In genomic region chr13:75417006-75417384, GRCh38 we compare ENCODE assay signal across 11 cellular contexts.
DNase-seq lines count a peak whose midpoint lies in the region; ATAC-seq and TF ChIP-seq lines count a peak whose summit lies in the region.
"Had no signal": no experiment of that assay in that cellular context is flagged by ENCODE, and none has a peak within 500 bp of the region (broad histone marks: within the 10 kb centered on the region; RNA-seq: fewer than 3 reads in every experiment).

No MANE protein-coding gene starts in this region.

- no peaks in the 10 kb centered on the region for H3K27me3 ChIP-seq in suprapubic skin
- no peaks in the 10 kb centered on the region for H3K27me3 ChIP-seq in CD4-positive, alpha-beta T cell (ENCODE audit: control insufficient read depth, insufficient read depth, low read length)
- H3K27me3 ChIP-seq in ascending aorta, result no peaks in the 10 kb centered on the region
- H3K27me3 ChIP-seq: tibial artery had no signal

- ATAC-seq in HG03342 (IDR thresholded peaks at IDR 0.05; ENCODE audit: unreplicated experiment), result peak; percentile 7
- peak; percentile 55 for ATAC-seq in esophagus mucosa
- ATAC-seq in CD4-positive, alpha-beta T cell (ENCODE audit: poor library complexity), result no peak
- ATAC-seq: activated CD4-positive, alpha-beta T cell treated with anti-CD3 and anti-CD28 coated beads for 36 hours had no signal

- H3K27ac ChIP-seq in suprapubic skin, result peak overlapping the region; percentile 49
- no peak overlapping the region for H3K27ac ChIP-seq in CD4-positive, alpha-beta T cell (ENCODE audit: low read depth, low read length)
- H3K27ac ChIP-seq in ascending aorta, result no peak overlapping the region
- H3K27ac ChIP-seq: tibial artery had no signal

- no peaks in the 10 kb centered on the region for H3K9me3 ChIP-seq in suprapubic skin
- no peaks in the 10 kb centered on the region for H3K9me3 ChIP-seq in CD4-positive, alpha-beta T cell (ENCODE audit: control insufficient read depth, low read length)
- no peaks in the 10 kb centered on the region for H3K9me3 ChIP-seq in ascending aorta
- H3K9me3 ChIP-seq: tibial artery had no signal

- H3K4me3 ChIP-seq in suprapubic skin (no peak overlapping the region), ascending aorta (no peak overlapping the region)
- H3K4me3 ChIP-seq: tibial artery had no signal

- 56% methylated on average over 6 of the region's 6 CpGs for WGBS in suprapubic skin

- no peaks in the 10 kb centered on the region for H3K36me3 ChIP-seq in suprapubic skin
- no peaks in the 10 kb centered on the region for H3K36me3 ChIP-seq in ascending aorta
- H3K36me3 ChIP-seq: tibial artery had no signal

- peaks cover 37% of the 10 kb centered on the region for H3K4me1 Mint-ChIP-seq in type B pancreatic cell (ENCODE audit: unreplicated experiment)
- no peaks in the 10 kb centered on the region for H3K4me1 Mint-ChIP-seq in CD4-positive, alpha-beta T cell (ENCODE audit: low read depth)
- H3K4me1 Mint-ChIP-seq: activated CD4-positive, alpha-beta T cell treated with anti-CD3 and anti-CD28 coated beads for 36 hours had no signal

- H3K4me3 Mint-ChIP-seq in type B pancreatic cell, result no peak overlapping the region
- H3K4me3 Mint-ChIP-seq in CD4-positive, alpha-beta T cell, result no peak overlapping the region
- H3K4me3 Mint-ChIP-seq: activated CD4-positive, alpha-beta T cell treated with anti-CD3 and anti-CD28 coated beads for 36 hours had no signal

- TF ChIP-seq POLR2A in suprapubic skin (IDR thresholded peaks at IDR 0.05), result no peak

- H3K4me1 ChIP-seq in suprapubic skin (peaks cover 46% of the 10 kb centered on the region), ascending aorta (peaks cover 0 to 7% of the 10 kb centered on the region in 2 donors)

- intact Hi-C loops in CD4-positive, alpha-beta T cell (cut with DNase I, micrococcal nuclease), result no loop called here
- intact Hi-C loops in ascending aorta (cut with DNase I), result no loop called here

- POLR2A ChIA-PET in CD4-positive, alpha-beta T cell (lab: Charles Lee), result no interaction called here

- H3K36me3 Mint-ChIP-seq in type B pancreatic cell, result peaks cover 3% of the 10 kb centered on the region
- no peaks in the 10 kb centered on the region for H3K36me3 Mint-ChIP-seq in CD4-positive, alpha-beta T cell (ENCODE audit: low read depth)

- no peak overlapping the region for H3K27ac Mint-ChIP-seq in type B pancreatic cell
- no peak overlapping the region for H3K27ac Mint-ChIP-seq in CD4-positive, alpha-beta T cell
- H3K27ac Mint-ChIP-seq: activated CD4-positive, alpha-beta T cell treated with anti-CD3 and anti-CD28 coated beads for 36 hours had no signal

- no peak for TF ChIP-seq CTCF in suprapubic skin (IDR thresholded peaks at IDR 0.05)
- TF ChIP-seq CTCF in type B pancreatic cell (conservative IDR thresholded peaks at IDR 0.05), result no peak
- no peak for TF ChIP-seq CTCF in CD4-positive, alpha-beta T cell (IDR thresholded peaks at IDR 0.05)
- no peak for TF ChIP-seq CTCF in ascending aorta (IDR thresholded peaks at IDR 0.05)

- H3K9me3 Mint-ChIP-seq in type B pancreatic cell, result no peaks in the 10 kb centered on the region
- no peaks in the 10 kb centered on the region for H3K9me3 Mint-ChIP-seq in CD4-positive, alpha-beta T cell

- TF ChIP-seq EP300 in suprapubic skin (IDR thresholded peaks at IDR 0.05), result no peak

- CTCF ChIA-PET in CD4-positive, alpha-beta T cell (lab: Charles Lee), result no interaction called here

- DNase-seq in NOMO-1 treated with DMSO at 0.1 percent for 48 hours (lab: John Stamatoyannopoulos, UW; ENCODE audit: unreplicated experiment) (peak; percentile 19), NOMO-1 treated with dmso at 0.1 percent for 144 hours (lab: John Stamatoyannopoulos, UW; ENCODE audit: unreplicated experiment) (no peak), suprapubic skin (ENCODE audit: low spot score in 2 of 2) (no peak), type B pancreatic cell (ENCODE audit: extremely low spot score, unreplicated experiment) (no peak), ascending aorta (ENCODE audit: low spot score in 2 of 2) (no peak)
- no peak for DNase-seq in CD4-positive, alpha-beta T cell
- DNase-seq: activated CD4-positive, alpha-beta T cell treated with anti-CD3 and anti-CD28 coated beads for 36 hours; KG1; tibial artery had no signal

- H3K27me3 Mint-ChIP-seq in type B pancreatic cell, result no peaks in the 10 kb centered on the region
- H3K27me3 Mint-ChIP-seq in CD4-positive, alpha-beta T cell, result no peaks in the 10 kb centered on the region
